11 cellular contexts compared by ENCODE assay signal in the genomic region with DNA sequence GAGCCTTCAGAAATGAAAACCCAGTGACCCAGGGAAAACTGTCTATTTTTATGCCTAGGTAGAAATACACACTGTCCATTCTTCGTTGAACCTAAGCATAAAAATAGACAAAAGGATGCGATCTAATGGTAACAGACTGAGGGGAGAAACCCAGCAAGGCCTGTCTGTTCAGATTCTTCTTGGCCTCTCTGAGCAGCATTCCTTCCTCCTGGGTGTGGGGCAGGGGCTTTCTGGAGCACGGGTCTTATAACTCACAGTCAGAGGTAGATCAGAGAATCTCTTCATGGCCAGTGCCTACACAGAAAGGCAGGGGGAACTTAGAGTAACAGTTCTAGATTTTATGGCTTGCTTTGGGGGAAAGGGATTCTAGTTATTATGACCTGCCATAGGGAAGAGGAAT. TPM values are rescaled to one million over a fixed set of nuclear protein-coding genes. Genes with fewer than 3 reads are reported as not detected.
DNase-seq lines count a peak whose midpoint lies in the region; TF ChIP-seq lines count a peak whose summit lies in the region.
"Had no signal": no experiment of that assay in that cellular context is flagged by ENCODE, and none has a peak within 500 bp of the region (broad histone marks: within the 10 kb centered on the region; RNA-seq: fewer than 3 reads in every experiment).

No MANE protein-coding gene starts in this region.

- H3K4me3 ChIP-seq in MM.1S (ENCODE audit: low read length) (no peak overlapping the region), esophagus muscularis mucosa (no peak overlapping the region), skin epidermis (no peak overlapping the region)

- H3K79me2 ChIP-seq in MM.1S (ENCODE audit: low read length), result peaks cover 22% of the 10 kb centered on the region

- no peaks in the 10 kb centered on the region for H3K9me3 ChIP-seq in MM.1S (replicated peaks; ENCODE audit: insufficient read depth, low read length)
- no peaks in the 10 kb centered on the region for H3K9me3 ChIP-seq in esophagus muscularis mucosa

- H2AFZ ChIP-seq in MM.1S (ENCODE audit: low read length), result no peak overlapping the region

- H3K9me2 ChIP-seq in MM.1S (replicated peaks; ENCODE audit: insufficient read depth, low read length), result no peaks in the 10 kb centered on the region

- peaks cover 56% of the 10 kb centered on the region for H3K4me1 Mint-ChIP-seq in T-helper 2 cell treated with Interferon-gamma antibody and Interleukin-4, amounts not matched to agents 5 μg/mL and 100 μg/mL, for 36 hours (ENCODE audit: low read depth)

- TF ChIP-seq CTCF in MM.1S (IDR thresholded peaks at IDR 0.05; ENCODE audit: low read length) (no peak), esophagus muscularis mucosa (IDR thresholded peaks at IDR 0.05) (no peak)

- no peaks in the 10 kb centered on the region for H4K20me1 ChIP-seq in MM.1S (ENCODE audit: insufficient read depth, low read length)

- peak overlapping the region; percentile 87; the same call in 1 of the 2 replicates for H3K4me2 ChIP-seq in MM.1S (ENCODE audit: low read depth, low read length)

- peak overlapping the region; percentile 58 for H3K27ac Mint-ChIP-seq in T-helper 2 cell treated with Interferon-gamma antibody and Interleukin-4, amounts not matched to agents 5 μg/mL and 100 μg/mL, for 36 hours

- WGBS in esophagus muscularis mucosa, result 51% methylated on average over 3 of the region's 3 CpGs

- H3K4me3 Mint-ChIP-seq in T-helper 2 cell treated with Interferon-gamma antibody and Interleukin-4, amounts not matched to agents 5 μg/mL and 100 μg/mL, for 36 hours, result no peak overlapping the region

- no peaks in the 10 kb centered on the region for H3K27me3 Mint-ChIP-seq in T-helper 2 cell treated with Interferon-gamma antibody and Interleukin-4, amounts not matched to agents 5 μg/mL and 100 μg/mL, for 36 hours (ENCODE audit: low read depth)

- H3F3A ChIP-seq in MM.1S (ENCODE audit: insufficient read depth, low read length), result peaks cover 67% of the 10 kb centered on the region

- intact Hi-C loops in esophagus muscularis mucosa (cut with DNase I), result loop anchor here (2.0 kb wide), 1 partner anchor 65 kb away; a partner anchor contains a TSS

- H3K9me3 Mint-ChIP-seq in T-helper 2 cell treated with Interferon-gamma antibody and Interleukin-4, amounts not matched to agents 5 μg/mL and 100 μg/mL, for 36 hours, result peaks cover 8% of the 10 kb centered on the region

- TF ChIP-seq EP300 in esophagus muscularis mucosa (IDR thresholded peaks at IDR 0.05), result no peak

- no peak for TF ChIP-seq POLR2A in esophagus muscularis mucosa (IDR thresholded peaks at IDR 0.05; ENCODE audit: low read depth)

- H3K4me1 ChIP-seq in MM.1S (ENCODE audit: low read length) (peaks cover 80% of the 10 kb centered on the region), esophagus muscularis mucosa (peaks cover 24 to 32% (median 32%) of the 10 kb centered on the region in 4 donors)

- H3K27ac ChIP-seq in MM.1S (ENCODE audit: low read length), result peak overlapping the region; percentile 97
- peak overlapping the region in 3 of 4 donors; percentile 6 to 90 (median 86) for H3K27ac ChIP-seq in esophagus muscularis mucosa (replicated peaks in 1 of 4)
- H3K27ac ChIP-seq in skin epidermis, result peak overlapping the region in 12 of 21 experiments; percentile 11 to 95 (median 84)

- no peak overlapping the region for H3K9ac ChIP-seq in MM.1S (ENCODE audit: low read length)

- no peaks in the 10 kb centered on the region for H3K27me3 ChIP-seq in MM.1S (replicated peaks; ENCODE audit: insufficient read depth, low read length)
- H3K27me3 ChIP-seq in esophagus muscularis mucosa, result no peaks in the 10 kb centered on the region

- no peak for DNase-seq in T-helper 2 cell treated with Interferon-gamma antibody and Interleukin-4, amounts not matched to agents 5 μg/mL and 100 μg/mL, for 36 hours (ENCODE audit: low spot score)
- no peak for DNase-seq in T-helper 2 cell
- no peak for DNase-seq in MM.1S
- DNase-seq in esophagus muscularis mucosa (ENCODE audit: extremely low spot score), result no peak
- no peak for DNase-seq in ecto neural progenitor cell (ENCODE audit: low spot score)
- no peak for DNase-seq in NOMO-1 treated with dmso at 0.1 percent for 144 hours (lab: John Stamatoyannopoulos, UW; ENCODE audit: unreplicated experiment)
- no peak for DNase-seq in NCI-H1105 (lab: John Stamatoyannopoulos, UW)
- DNase-seq: 8988T, NCI-H1105 treated with DMSO at 0.1 percent for 48 hours, NCI-H2171 treated with DMSO at 0.1 percent for 48 hours had no signal

- peaks cover 9% of the 10 kb centered on the region for H3K36me3 Mint-ChIP-seq in T-helper 2 cell treated with Interferon-gamma antibody and Interleukin-4, amounts not matched to agents 5 μg/mL and 100 μg/mL, for 36 hours (ENCODE audit: low read depth)

- H3K36me3 ChIP-seq in MM.1S (replicated peaks; ENCODE audit: insufficient read depth, low read length) (no peaks in the 10 kb centered on the region), esophagus muscularis mucosa (no peaks in the 10 kb centered on the region)

RNA-seq across cellular contexts. Expression of a gene that starts 56.0 kb away (rescaled TPM):
- 100 to 1,000 TPM; 102 to 290 (median 208) TPM for total RNA-seq in esophagus muscularis mucosa
